Comparison of ENCODE assay signal across 9 cellular contexts in genomic region chr7:84195295-84196006, GRCh38. TPM values are rescaled to one million over a fixed set of nuclear protein-coding genes. Genes with fewer than 3 reads are reported as not detected.
A peak's percentile ranks its signal among the peaks of the same experiment; 100 is the strongest.
DNase-seq lines count a peak whose midpoint lies in the region; ATAC-seq and TF ChIP-seq lines count a peak whose summit lies in the region.
"Had no signal": no experiment of that assay in that cellular context is flagged by ENCODE, and none has a peak within 500 bp of the region (broad histone marks: within the 10 kb centered on the region; RNA-seq: fewer than 3 reads in every experiment).

No MANE protein-coding gene starts in this region.

- 25% methylated on average over 6 of the region's 6 CpGs for WGBS in prostate gland

- H3K36me3 ChIP-seq in ES-I3 (ENCODE audit: insufficient read depth, low read length) (no peaks in the 10 kb centered on the region), SK-N-MC (ENCODE audit: insufficient read depth, low read length) (no peaks in the 10 kb centered on the region), prostate gland (no peaks in the 10 kb centered on the region)

- ATAC-seq in HG03442 (IDR thresholded peaks at IDR 0.05; ENCODE audit: unreplicated experiment), result no peak

- POLR2A ChIA-PET in GM10248 (lab: Yijun Ruan, JAX), result no interaction called here

- no peak for DNase-seq in SK-N-MC (ENCODE audit: low read depth, low spot score)
- no peak for DNase-seq in fibroblast of mammary gland (ENCODE audit: low read depth)
- no peak for DNase-seq in prostate gland (ENCODE audit: low spot score)
- no peak for DNase-seq in midbrain (lab: John Stamatoyannopoulos, UW)
- no peak for DNase-seq in NCI-H2081 (lab: John Stamatoyannopoulos, UW)
- no peak for DNase-seq in GM10248 (ENCODE audit: extremely low spot score)
- DNase-seq: naive B cell had no signal

- peak overlapping the region; percentile 52 for H3K27ac ChIP-seq in SK-N-MC
- H3K27ac ChIP-seq in prostate gland, result peak overlapping the region in 1 of 2 donors; percentile 24

- H3K4me1 ChIP-seq in ES-I3 (ENCODE audit: insufficient read depth, low read length) (peaks cover 20% of the 10 kb centered on the region), prostate gland (replicated peaks) (no peaks in the 10 kb centered on the region)

- H3K9me3 ChIP-seq in ES-I3 (ENCODE audit: control insufficient read depth, insufficient read depth, low read length), result no peaks in the 10 kb centered on the region
- H3K9me3 ChIP-seq in SK-N-MC (ENCODE audit: low read depth, low read length), result no peaks in the 10 kb centered on the region
- no peaks in the 10 kb centered on the region for H3K9me3 ChIP-seq in prostate gland

- H3K4me3 ChIP-seq in SK-N-MC, result peak overlapping the region; percentile 84
- peak overlapping the region; percentile 58 for H3K4me3 ChIP-seq in fibroblast of mammary gland (ENCODE audit: control insufficient read depth, low read depth, low read length)
- H3K4me3 ChIP-seq in prostate gland, result peak overlapping the region; percentile 30 to 33

- no peak for TF ChIP-seq CTCF in fibroblast of mammary gland (conservative IDR thresholded peaks at IDR 0.05; ENCODE audit: control insufficient read depth, insufficient read depth, low read depth, low read length)
- no peak for TF ChIP-seq CTCF in prostate gland (IDR thresholded peaks at IDR 0.05)
- no peak for TF ChIP-seq CTCF in GM10248 (IDR thresholded peaks at IDR 0.05; ENCODE audit: control extremely low read depth, extremely low read depth, low read depth, missing control alignments)

- CTCF ChIA-PET in GM10248 (lab: Yijun Ruan, JAX), result interaction anchor here (1.2 kb wide), 1 partner anchor 9 kb away, joined by 4 read pairs; no protein-coding TSS in a partner anchor

- intact Hi-C loops in prostate gland (cut with DNase I), result loop anchor here (5.0 kb wide), 1 partner anchor 213 kb away; no protein-coding TSS in a partner anchor

- no peaks in the 10 kb centered on the region for H3K27me3 ChIP-seq in prostate gland (replicated peaks; ENCODE audit: insufficient read depth)

- no peak for TF ChIP-seq POLR2A in prostate gland (IDR thresholded peaks at IDR 0.05)

- peak overlapping the region; percentile 94 for H3K9ac ChIP-seq in ES-I3 (ENCODE audit: low read depth, low read length)
- peak overlapping the region; percentile 46 for H3K9ac ChIP-seq in SK-N-MC (ENCODE audit: insufficient read length)

RNA-seq across cellular contexts. Expression of gene SEMA3A, which starts 0.9 kb away (rescaled TPM):
- 1 to 10 TPM; 1.6 to 1.9 TPM for total RNA-seq in prostate gland

Comparison
In these comparisons a context has a peak if more than half of its experiments do, and no peak if none do; other contexts are left out.
1. H3K4me3 ChIP-seq: peak in every context shown above with its lines; median percentile 84 in SK-N-MC; 58 in fibroblast of mammary gland; 32 in prostate gland.